In genomic region chr1:247390996-247391395, GRCh38 we compare ENCODE assay signal across 1 cellular context.
TF ChIP-seq lines count a peak whose summit lies in the region.

No MANE protein-coding gene starts in this region.

TF ChIP-seq in H1, 55 proteins besides CTCF, POLR2A, EP300 and RAD21:
- TF ChIP-seq RFX5 (IDR thresholded peaks at IDR 0.05; ENCODE audit: borderline replicate concordance, low read depth, low read length): no peak
- no peak for TF ChIP-seq SIX5 (IDR thresholded peaks at IDR 0.05; ENCODE audit: low read depth, low read length)
- no peak for TF ChIP-seq BRCA1 (IDR thresholded peaks at IDR 0.05; ENCODE audit: low read depth, low read length)
- TF ChIP-seq SP4 (IDR thresholded peaks at IDR 0.05; ENCODE audit: low read length): no peak
- TF ChIP-seq CHD2 (IDR thresholded peaks at IDR 0.05; ENCODE audit: low read length): no peak
